ENCODE assay signal across 8 cellular contexts in genomic region chr19:15222738-15223648, GRCh38. TPM values are rescaled to one million over a fixed set of nuclear protein-coding genes. Genes with fewer than 3 reads are reported as not detected.
A peak's percentile ranks its signal among the peaks of the same experiment; 100 is the strongest.
DNase-seq lines count a peak whose midpoint lies in the region; ATAC-seq, FAIRE-seq and TF ChIP-seq lines count a peak whose summit lies in the region.

No MANE protein-coding gene starts in this region.

- DNase-seq in GM12891 (ENCODE audit: insufficient read length, low spot score) (peak; percentile 100), NCI-H2227 (lab: John Stamatoyannopoulos, UW; ENCODE audit: unreplicated experiment) (peak; percentile 97), immature natural killer cell (peak; percentile 78 to 83 (median 78)), smooth muscle cell (lab: John Stamatoyannopoulos, UW; ENCODE audit: unreplicated experiment) (peak; percentile 76)
- peak; percentile 34 for DNase-seq in activated CD4-positive, CD25-positive, alpha-beta regulatory T cell treated with anti-CD3 and anti-CD28 coated beads, Interleukin-2, amount 50 U/mL, for 16 hours (ENCODE audit: low read depth, low spot score)
- peak; percentile 64 for DNase-seq in central memory CD4-positive, alpha-beta T cell

- H3K79me2 ChIP-seq in smooth muscle cell (ENCODE audit: low read depth): no peaks in the 10 kb centered on the region

- H3K9me3 ChIP-seq in smooth muscle cell (replicated peaks; ENCODE audit: low read depth): no peaks in the 10 kb centered on the region

- peak overlapping the region; percentile 76 for H3K4me3 ChIP-seq in smooth muscle cell

- no peak overlapping the region for H2AFZ ChIP-seq in smooth muscle cell (ENCODE audit: low read depth)

- ATAC-seq in HG03095 (IDR thresholded peaks at IDR 0.05; ENCODE audit: unreplicated experiment) (peak; percentile 66), GM18870 (IDR thresholded peaks at IDR 0.05; ENCODE audit: unreplicated experiment) (no peak)

- peaks cover 12 to 18% (median 12%) of the 10 kb centered on the region in 3 donors for H3K27me3 Mint-ChIP-seq in immature natural killer cell (ENCODE audit: low read depth in 3 of 3)

- no peak for TF ChIP-seq POLR2A in GM12891 (IDR thresholded peaks at IDR 0.05; ENCODE audit: low read depth, low read length)

- no peaks in the 10 kb centered on the region for H3K4me1 ChIP-seq in smooth muscle cell (ENCODE audit: low read depth)

- H4K20me1 ChIP-seq in smooth muscle cell (ENCODE audit: low read depth): no peaks in the 10 kb centered on the region

- H3K36me3 ChIP-seq in smooth muscle cell (ENCODE audit: low read depth): no peaks in the 10 kb centered on the region

- no peak for TF ChIP-seq CTCF in smooth muscle cell (IDR thresholded peaks at IDR 0.05; ENCODE audit: borderline replicate concordance, insufficient read depth, poor library complexity, severe bottlenecking)

- no peaks in the 10 kb centered on the region for H3K9me3 Mint-ChIP-seq in immature natural killer cell

- peak overlapping the region; percentile 96 for H3K27ac ChIP-seq in smooth muscle cell (ENCODE audit: low read depth)

- no peaks in the 10 kb centered on the region for H3K27me3 ChIP-seq in smooth muscle cell (ENCODE audit: low read depth)

- peak overlapping the region; percentile 98 for H3K4me2 ChIP-seq in smooth muscle cell

- peak; percentile 95 for FAIRE-seq in GM12891 (lab: Jason Lieb, UNC)

- peak overlapping the region; percentile 67 to 89 (median 85) for H3K4me3 Mint-ChIP-seq in immature natural killer cell

- peak overlapping the region; percentile 94 for H3K9ac ChIP-seq in smooth muscle cell (ENCODE audit: low read depth)

- H3K36me3 Mint-ChIP-seq in immature natural killer cell: no peaks in the 10 kb centered on the region

- peaks cover 16 to 19% of the 10 kb centered on the region in 2 donors for H3K4me1 Mint-ChIP-seq in immature natural killer cell

- under 1% methylated on average over 43 of the region's 48 CpGs for WGBS in smooth muscle cell (ENCODE audit: low lambda C conversion rate)

- peak overlapping the region in 2 of 6 donors; percentile 66 to 77 for H3K27ac Mint-ChIP-seq in immature natural killer cell

- H3F3A ChIP-seq in smooth muscle cell (ENCODE audit: low read depth): peaks cover 7% of the 10 kb centered on the region

TF ChIP-seq in GM12891, 5 proteins besides CTCF, POLR2A, EP300 and RAD21:
- TF ChIP-seq POU2F2 (IDR thresholded peaks at IDR 0.05; ENCODE audit: low read depth, low read length) (no peak; the same call in 1 of the 2 replicates), POLR2AphosphoS5 (IDR thresholded peaks at IDR 0.05; ENCODE audit: low read depth, low read length) (no peak), SPI1 (IDR thresholded peaks at IDR 0.05; ENCODE audit: low read depth, low read length) (no peak), TAF1 (IDR thresholded peaks at IDR 0.05; ENCODE audit: low read depth, low read length) (no peak), PAX5 (IDR thresholded peaks at IDR 0.05; ENCODE audit: insufficient read depth, low read length, severe bottlenecking) (no peak)

RNA-seq across cellular contexts. Expression of gene EPHX3, which starts 9.3 kb away (rescaled TPM):
- polyA plus RNA-seq in GM12891 (2012; ENCODE audit: low read depth, missing spikeins): 0.14 TPM
- polyA plus RNA-seq in immature natural killer cell (not detected), smooth muscle cell (3.1 and 10.3 TPM in 2 replicates)
- 3.6 and 4.0 TPM in 2 replicates for total RNA-seq in smooth muscle cell

RNA-seq across cellular contexts. Expression of gene NOTCH3, which starts 22.2 kb away (rescaled TPM):
- 0.42 TPM for polyA plus RNA-seq in GM12891 (2012; ENCODE audit: low read depth, missing spikeins)
- polyA plus RNA-seq in immature natural killer cell (not detected), smooth muscle cell (92.5 and 122 TPM in 2 replicates)
- 56.6 and 72.0 TPM in 2 replicates for total RNA-seq in smooth muscle cell

Comparison
In these comparisons a context has a peak if more than half of its experiments do, and no peak if none do; other contexts are left out.
1. DNase-seq: peak in every context shown above with its lines; median percentile 100 in GM12891; 97 in NCI-H2227; 78 in immature natural killer cell; 76 in smooth muscle cell; 64 in central memory CD4-positive, alpha-beta T cell; 34 in activated CD4-positive, CD25-positive, alpha-beta regulatory T cell treated with anti-CD3 and anti-CD28 coated beads, Interleukin-2, amount 50 U/mL, for 16 hours.
2. RNA of gene NOTCH3, which starts 22.2 kb away (polyA plus RNA-seq): 92.5 to 122 TPM in smooth muscle cell; not detected in immature natural killer cell; every median in the first group is over 10 times any median in the second.